In the genomic region with DNA sequence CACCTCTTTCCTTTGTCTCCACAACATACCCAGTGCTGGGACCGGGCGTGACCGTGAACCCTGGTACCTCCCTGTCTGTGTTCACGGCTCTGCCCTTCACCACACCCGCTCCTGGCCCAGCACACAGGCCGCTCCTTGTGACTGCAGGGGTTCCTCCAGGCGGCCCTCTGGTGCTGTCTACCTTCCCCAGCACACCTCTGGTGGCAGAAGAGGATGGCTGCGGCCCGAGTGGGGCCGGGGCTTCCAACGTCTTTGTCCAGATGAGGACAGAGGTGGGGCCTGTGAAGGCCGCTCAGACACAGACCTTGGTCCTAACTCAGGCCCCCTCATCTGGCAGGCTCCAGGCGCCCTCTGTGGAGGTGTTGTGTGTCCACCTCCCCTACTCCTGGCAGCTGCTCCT, we compare ENCODE assay signal across 32 cellular contexts.
"Had no signal": no experiment of that assay in that cellular context is flagged by ENCODE, and none has a peak within 500 bp of the region (broad histone marks: within the 10 kb centered on the region; RNA-seq: fewer than 3 reads in every experiment).

No MANE protein-coding gene starts in this region.

- H3K27me3 ChIP-seq: brain microvascular endothelial cell had no signal

- H3K27ac ChIP-seq: brain microvascular endothelial cell, PC-9, RWPE1, VCaP had no signal

- H3K4me2 ChIP-seq: PC-9 had no signal

- H3K9me3 Mint-ChIP-seq: activated CD4-positive, alpha-beta T cell treated with anti-CD3 and anti-CD28 coated beads, Interleukin-2, amount 10 ng/mL, durations not matched to agents 24 days and 14 days; activated CD8-positive, alpha-beta T cell treated with anti-CD3 and anti-CD28 coated beads for 36 hours; activated naive CD8-positive, alpha-beta T cell treated with anti-CD3 and anti-CD28 coated beads for 36 hours; activated T-cell treated with anti-CD3 and anti-CD28 coated beads, Interleukin-2, amount 50 U/mL, for 72 hours; activated T-helper 17 cell treated with anti-CD3 and anti-CD28 coated beads, Interleukin-2, amount 50 U/mL, for 72 hours had no signal

- H3K4me1 Mint-ChIP-seq: activated CD4-positive, alpha-beta T cell treated with anti-CD3 and anti-CD28 coated beads, Interleukin-2, amount 10 ng/mL, durations not matched to agents 24 days and 14 days; activated naive CD8-positive, alpha-beta T cell treated with anti-CD3 and anti-CD28 coated beads for 36 hours; activated T-helper 17 cell treated with anti-CD3 and anti-CD28 coated beads, Interleukin-2, amount 50 U/mL, for 72 hours had no signal

- H3K27me3 Mint-ChIP-seq: activated CD4-positive, alpha-beta T cell treated with anti-CD3 and anti-CD28 coated beads, Interleukin-2, amount 10 ng/mL, durations not matched to agents 24 days and 14 days; activated CD8-positive, alpha-beta T cell treated with anti-CD3 and anti-CD28 coated beads for 36 hours; activated naive CD8-positive, alpha-beta T cell treated with anti-CD3 and anti-CD28 coated beads for 36 hours; activated T-helper 17 cell treated with anti-CD3 and anti-CD28 coated beads, Interleukin-2, amount 50 U/mL, for 72 hours had no signal

- ATAC-seq: activated CD8-positive, alpha-beta T cell treated with anti-CD3 and anti-CD28 coated beads for 36 hours; activated T-cell treated with anti-CD3 and anti-CD28 coated beads, Interleukin-2, amount 50 U/mL, for 72 hours; activated T-helper 17 cell treated with anti-CD3 and anti-CD28 coated beads, Interleukin-2, amount 50 U/mL, for 72 hours; Right ventricle myocardium inferior had no signal

- H3K36me3 Mint-ChIP-seq: activated naive CD8-positive, alpha-beta T cell treated with anti-CD3 and anti-CD28 coated beads for 36 hours had no signal

- H2AFZ ChIP-seq: PC-9 had no signal

- H3K27ac Mint-ChIP-seq: activated CD4-positive, alpha-beta T cell treated with anti-CD3 and anti-CD28 coated beads, Interleukin-2, amount 10 ng/mL, durations not matched to agents 24 days and 14 days; activated CD8-positive, alpha-beta T cell treated with anti-CD3 and anti-CD28 coated beads for 36 hours; activated naive CD8-positive, alpha-beta T cell treated with anti-CD3 and anti-CD28 coated beads for 36 hours; activated T-cell treated with anti-CD3 and anti-CD28 coated beads, Interleukin-2, amount 50 U/mL, for 72 hours; activated T-helper 17 cell treated with anti-CD3 and anti-CD28 coated beads, Interleukin-2, amount 50 U/mL, for 72 hours had no signal

- H3K4me3 Mint-ChIP-seq: activated CD4-positive, alpha-beta T cell treated with anti-CD3 and anti-CD28 coated beads, Interleukin-2, amount 10 ng/mL, durations not matched to agents 24 days and 14 days; activated CD8-positive, alpha-beta T cell treated with anti-CD3 and anti-CD28 coated beads for 36 hours; activated naive CD8-positive, alpha-beta T cell treated with anti-CD3 and anti-CD28 coated beads for 36 hours; activated T-cell treated with anti-CD3 and anti-CD28 coated beads, Interleukin-2, amount 50 U/mL, for 72 hours; activated T-helper 17 cell treated with anti-CD3 and anti-CD28 coated beads, Interleukin-2, amount 50 U/mL, for 72 hours had no signal

- H3K36me3 ChIP-seq: brain microvascular endothelial cell had no signal

- H3K4me3 ChIP-seq: PC-9 had no signal

- FAIRE-seq: RCC 7860 had no signal

- DNase-seq: activated CD4-positive, alpha-beta T cell treated with anti-CD3 and anti-CD28 coated beads, Interleukin-2, amount 10 ng/mL, durations not matched to agents 24 days and 14 days; activated CD4-positive, alpha-beta T cell treated with anti-CD3 and anti-CD28 coated beads, Interleukin-2, amount 50 U/mL, for 4 hours; activated CD4-positive, CD25-positive, alpha-beta regulatory T cell; activated CD8-positive, alpha-beta T cell treated with anti-CD3 and anti-CD28 coated beads for 36 hours; activated effector memory CD4-positive, alpha-beta T cell treated with anti-CD3 and anti-CD28 coated beads, Interleukin-2, amount 50 U/mL, for 16 hours; activated naive CD4-positive, alpha-beta T cell; activated naive CD4-positive, alpha-beta T cell treated with anti-CD3 and anti-CD28 coated beads, Interleukin-2, amount 50 U/mL, for 16 hours; activated naive CD8-positive, alpha-beta T cell treated with anti-CD3 and anti-CD28 coated beads for 36 hours; activated T-cell treated with anti-CD3 and anti-CD28 coated beads, Interleukin-2, amount 50 U/mL, for 1 hour; activated T-cell treated with anti-CD3 and anti-CD28 coated beads, Interleukin-2, amount 50 U/mL, for 72 hours; amniotic stem cell; aorta; brain microvascular endothelial cell; central memory CD4-positive, alpha-beta T cell; MM.1S; MV-4-11; NCI-H1092; NCI-H1436 treated with DMSO at 0.1 percent for 48 hours; NCI-H1694 treated with DMSO at 0.1 percent for 48 hours; NCI-H2029; NCI-H345; NCI-H524 treated with DMSO at 0.1 percent for 48 hours; PC-9; SW 1271; T-helper 1 cell; T-helper 2 cell; T-helper 9 cell had no signal
